9 cellular contexts compared by ENCODE assay signal in the genomic region with DNA sequence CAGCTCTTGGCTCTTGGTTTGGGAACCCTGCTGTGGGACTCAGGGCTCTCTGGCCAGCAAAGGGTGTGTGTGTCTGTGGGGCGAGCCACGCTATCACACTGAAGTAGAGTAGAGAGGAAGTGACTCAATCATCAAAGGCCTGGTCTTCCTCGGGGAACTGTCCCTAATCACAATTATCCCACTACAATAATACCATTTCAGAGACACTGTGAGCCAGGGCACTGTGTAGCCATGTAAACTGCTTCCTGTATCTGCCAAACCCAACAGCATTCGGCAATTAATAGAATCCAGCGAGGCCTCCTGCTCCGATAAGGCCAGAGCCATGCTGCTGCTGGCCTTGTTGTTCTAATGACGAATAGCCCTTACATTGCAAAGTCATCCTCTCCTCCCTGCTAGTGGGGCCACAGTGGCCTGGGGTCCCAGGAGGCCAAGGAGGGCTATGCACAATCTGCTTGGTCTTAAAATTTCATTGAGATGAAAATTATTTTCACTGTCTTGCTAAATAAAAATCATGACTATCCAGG. TPM values are rescaled to one million over a fixed set of nuclear protein-coding genes. Genes with fewer than 3 reads are reported as not detected.
DNase-seq lines count a peak whose midpoint lies in the region; ATAC-seq, FAIRE-seq and TF ChIP-seq lines count a peak whose summit lies in the region.
"Had no signal": no experiment of that assay in that cellular context is flagged by ENCODE, and none has a peak within 500 bp of the region (broad histone marks: within the 10 kb centered on the region; RNA-seq: fewer than 3 reads in every experiment).

No MANE protein-coding gene starts in this region.

- peak overlapping the region in 1 of 2 donors; percentile 42 for H3K4me3 Mint-ChIP-seq in CD14-positive monocyte
- no peak overlapping the region for H3K4me3 Mint-ChIP-seq in astrocyte (ENCODE audit: unreplicated experiment)
- H3K4me3 Mint-ChIP-seq in stimulated activated effector memory CD8-positive, alpha-beta T cell treated with anti-CD3 and anti-CD28 coated beads, Interleukin-12 subunit alpha, Interleukin-12 subunit beta, amount 100 ng/mL, for 72 hours, result no peak overlapping the region
- H3K4me3 Mint-ChIP-seq: T-helper 17 cell had no signal

- ATAC-seq in lower lobe of right lung (peak; percentile 45 to 54), GM19452 (IDR thresholded peaks at IDR 0.05; ENCODE audit: unreplicated experiment) (no peak)
- ATAC-seq in stimulated activated effector memory CD8-positive, alpha-beta T cell treated with anti-CD3 and anti-CD28 coated beads, Interleukin-12 subunit alpha, Interleukin-12 subunit beta, amount 100 ng/mL, for 72 hours, result no peak
- ATAC-seq: T-helper 17 cell had no signal

- H3K4me2 ChIP-seq in astrocyte (ENCODE audit: low read length), result peak overlapping the region; percentile 38

- H3K4me1 Mint-ChIP-seq in CD14-positive monocyte (peaks cover 41% of the 10 kb centered on the region), astrocyte (ENCODE audit: low read depth, unreplicated experiment) (peaks cover 26% of the 10 kb centered on the region)
- no peaks in the 10 kb centered on the region for H3K4me1 Mint-ChIP-seq in stimulated activated effector memory CD8-positive, alpha-beta T cell treated with anti-CD3 and anti-CD28 coated beads, Interleukin-12 subunit alpha, Interleukin-12 subunit beta, amount 100 ng/mL, for 72 hours
- H3K4me1 Mint-ChIP-seq: T-helper 17 cell had no signal

- H3K27me3 ChIP-seq in astrocyte (ENCODE audit: insufficient read depth, low read length), result no peaks in the 10 kb centered on the region
- H3K27me3 ChIP-seq in lower lobe of right lung (ENCODE audit: low read depth), result no peaks in the 10 kb centered on the region

- H3K36me3 ChIP-seq in astrocyte (ENCODE audit: insufficient read depth, low read length), result no peaks in the 10 kb centered on the region
- H3K36me3 ChIP-seq in lower lobe of right lung, result no peaks in the 10 kb centered on the region

- H3K27ac Mint-ChIP-seq in CD14-positive monocyte, result peak overlapping the region; percentile 63 to 89 (median 81)
- H3K27ac Mint-ChIP-seq in astrocyte (ENCODE audit: unreplicated experiment), result peak overlapping the region; percentile 34
- no peak overlapping the region for H3K27ac Mint-ChIP-seq in stimulated activated effector memory CD8-positive, alpha-beta T cell treated with anti-CD3 and anti-CD28 coated beads, Interleukin-12 subunit alpha, Interleukin-12 subunit beta, amount 100 ng/mL, for 72 hours
- H3K27ac Mint-ChIP-seq: T-helper 17 cell had no signal

- H3K27me3 Mint-ChIP-seq in CD14-positive monocyte (ENCODE audit: low read depth in 3 of 3) (peaks cover 0 to 1% (median 0%) of the 10 kb centered on the region in 3 donors), astrocyte (ENCODE audit: low read depth, unreplicated experiment) (no peaks in the 10 kb centered on the region)

- intact Hi-C loops in CD14-positive monocyte (cut with micrococcal nuclease), result loop anchor here in 1 of 2 donors (5.0 kb wide), 1 partner anchor 49 kb away; the partner anchor contains the start of gene LMO2
- intact Hi-C loops in lower lobe of right lung (cut with DNase I), result no loop called here

- peak overlapping the region; percentile 62 for H3K27ac ChIP-seq in astrocyte (ENCODE audit: low read depth, low read length)
- H3K27ac ChIP-seq in lower lobe of right lung, result peak overlapping the region; percentile 20

- peak overlapping the region; percentile 31 for H2AFZ ChIP-seq in astrocyte (ENCODE audit: low read depth, low read length)

- in situ Hi-C loops in G401 (cut with HindIII; ENCODE audit: low sequenced_read_pairs), result no loop called here

- peak overlapping the region; percentile 44 for H3K9ac ChIP-seq in astrocyte (ENCODE audit: low read length)

- no peak for FAIRE-seq in astrocyte (lab: Jason Lieb, UNC)

- H3K79me2 ChIP-seq in astrocyte (ENCODE audit: insufficient read depth, low read length), result no peaks in the 10 kb centered on the region

- H3K9me3 Mint-ChIP-seq in CD14-positive monocyte, result peaks cover 0 to 1% (median 0%) of the 10 kb centered on the region in 7 donors
- peaks cover 1% of the 10 kb centered on the region for H3K9me3 Mint-ChIP-seq in astrocyte (ENCODE audit: unreplicated experiment)
- H3K9me3 Mint-ChIP-seq in stimulated activated effector memory CD8-positive, alpha-beta T cell treated with anti-CD3 and anti-CD28 coated beads, Interleukin-12 subunit alpha, Interleukin-12 subunit beta, amount 100 ng/mL, for 72 hours, result no peaks in the 10 kb centered on the region

- H3K4me3 ChIP-seq in astrocyte (ENCODE audit: insufficient read depth, low read depth, low read length), result no peak overlapping the region
- no peak overlapping the region for H3K4me3 ChIP-seq in lower lobe of right lung

- H3K4me1 ChIP-seq in astrocyte (ENCODE audit: insufficient read depth, low read length), result peaks cover 31% of the 10 kb centered on the region
- H3K4me1 ChIP-seq in lower lobe of right lung, result peaks cover 38% of the 10 kb centered on the region

- no peak for DNase-seq in CD14-positive monocyte (ENCODE audit: low spot score)
- DNase-seq in HS-27A (ENCODE audit: low read depth), result peak; percentile 22
- peak; percentile 62 for DNase-seq in astrocyte (ENCODE audit: low read depth)
- no peak for DNase-seq in lower lobe of right lung
- no peak for DNase-seq in G401 (ENCODE audit: low spot score)
- DNase-seq in NCI-H774 (lab: John Stamatoyannopoulos, UW), result no peak
- no peak for DNase-seq in stimulated activated effector memory CD8-positive, alpha-beta T cell treated with anti-CD3 and anti-CD28 coated beads, Interleukin-12 subunit alpha, Interleukin-12 subunit beta, amount 100 ng/mL, for 72 hours (ENCODE audit: low spot score in 2 of 2)
- DNase-seq: T-helper 17 cell had no signal

- no peaks in the 10 kb centered on the region for H4K20me1 ChIP-seq in astrocyte (ENCODE audit: insufficient read depth, low read length)

- H3K36me3 Mint-ChIP-seq in CD14-positive monocyte (no peaks in the 10 kb centered on the region), astrocyte (ENCODE audit: low read depth, unreplicated experiment) (no peaks in the 10 kb centered on the region)
- no peaks in the 10 kb centered on the region for H3K36me3 Mint-ChIP-seq in stimulated activated effector memory CD8-positive, alpha-beta T cell treated with anti-CD3 and anti-CD28 coated beads, Interleukin-12 subunit alpha, Interleukin-12 subunit beta, amount 100 ng/mL, for 72 hours

- TF ChIP-seq CTCF in CD14-positive monocyte (IDR thresholded peaks at IDR 0.05) (no peak), astrocyte (IDR thresholded peaks at IDR 0.05; ENCODE audit: insufficient read depth, low read depth, low read length) (no peak), lower lobe of right lung (IDR thresholded peaks at IDR 0.05) (no peak)

- H3K9me3 ChIP-seq in astrocyte (ENCODE audit: insufficient read depth, low read depth, low read length) (no peaks in the 10 kb centered on the region), lower lobe of right lung (no peaks in the 10 kb centered on the region)

RNA-seq across cellular contexts. Expression of gene LMO2, which starts 49.8 kb away (rescaled TPM):
- 10 to 100 TPM; 48.8 to 75.8 TPM for polyA plus RNA-seq in CD14-positive monocyte
- total RNA-seq in astrocyte, result 0.67 and 1.8 TPM in 2 replicates
- total RNA-seq in lower lobe of right lung, result 56.4 TPM
- 0.18 TPM in 1 of 2 replicates, not detected in the other for total RNA-seq in G401 (2014; rRNA removed; shearing (Covaris generic))

Comparison
In these comparisons a context has a peak if more than half of its experiments do, and no peak if none do; other contexts are left out.
1. DNase-seq: peak in HS-27A (single experiment) and astrocyte (single experiment); none in CD14-positive monocyte (single experiment), lower lobe of right lung (single experiment), G401 (single experiment), NCI-H774 (single experiment) and stimulated activated effector memory CD8-positive, alpha-beta T cell treated with anti-CD3 and anti-CD28 coated beads, Interleukin-12 subunit alpha, Interleukin-12 subunit beta, amount 100 ng/mL, for 72 hours (0 of 2).
2. ATAC-seq: peak in lower lobe of right lung (2 of 2); none in GM19452 (single experiment) and stimulated activated effector memory CD8-positive, alpha-beta T cell treated with anti-CD3 and anti-CD28 coated beads, Interleukin-12 subunit alpha, Interleukin-12 subunit beta, amount 100 ng/mL, for 72 hours (single experiment).
3. RNA of gene LMO2, which starts 49.8 kb away (total RNA-seq): 56.4 TPM in lower lobe of right lung (single experiment); 0.67 to 1.8 TPM in astrocyte and 0.18 TPM in G401; every median in the first group is over 10 times any median in the second.